16 cellular contexts compared by ENCODE assay signal in genomic region chr11:15667127-15667725, GRCh38.
"Had no signal": no experiment of that assay in that cellular context is flagged by ENCODE, and none has a peak within 500 bp of the region (broad histone marks: within the 10 kb centered on the region; RNA-seq: fewer than 3 reads in every experiment).

No MANE protein-coding gene starts in this region.

- ATAC-seq: activated T-helper 17 cell treated with anti-CD3 and anti-CD28 coated beads, Interleukin-2, amount 50 U/mL, for 72 hours; body of pancreas had no signal

- H3K36me3 Mint-ChIP-seq: activated CD4-positive, alpha-beta memory T cell treated with anti-CD3 and anti-CD28 coated beads for 36 hours; activated naive CD4-positive, alpha-beta T cell treated with anti-CD3 and anti-CD28 coated beads, Interleukin-2, amount 10 ng/mL, durations not matched to agents 7 days and 5 days; mesothelial cell of epicardium; naive B cell had no signal

- H3K27me3 ChIP-seq: body of pancreas, tibial artery had no signal

- DNase-seq: activated CD4-positive, alpha-beta memory T cell treated with anti-CD3 and anti-CD28 coated beads for 36 hours; activated naive CD4-positive, alpha-beta T cell treated with anti-CD3 and anti-CD28 coated beads, Interleukin-2, amount 10 ng/mL, durations not matched to agents 7 days and 5 days; activated T-cell treated with anti-CD3 and anti-CD28 coated beads for 4 hours; body of pancreas; cerebellar nuclear complex; dermis blood vessel endothelial cell; left ventricle myocardium inferior; naive B cell; small intestine; SW 1271; tibial artery had no signal

- H2AFZ ChIP-seq: parathyroid adenoma had no signal

- FAIRE-seq: keratinocyte, small intestine had no signal

- H3K4me1 Mint-ChIP-seq: activated naive CD4-positive, alpha-beta T cell treated with anti-CD3 and anti-CD28 coated beads, Interleukin-2, amount 10 ng/mL, durations not matched to agents 7 days and 5 days; activated T-helper 17 cell treated with anti-CD3 and anti-CD28 coated beads, Interleukin-2, amount 50 U/mL, for 72 hours; naive B cell had no signal

- H3K27me3 Mint-ChIP-seq: activated naive CD4-positive, alpha-beta T cell treated with anti-CD3 and anti-CD28 coated beads, Interleukin-2, amount 10 ng/mL, durations not matched to agents 7 days and 5 days had no signal

- H3K9me3 ChIP-seq: body of pancreas, tibial artery had no signal

- H3K9me3 Mint-ChIP-seq: activated CD4-positive, alpha-beta memory T cell treated with anti-CD3 and anti-CD28 coated beads for 36 hours; activated naive CD4-positive, alpha-beta T cell treated with anti-CD3 and anti-CD28 coated beads, Interleukin-2, amount 10 ng/mL, durations not matched to agents 7 days and 5 days; T-helper 2 cell treated with Interferon-gamma antibody and Interleukin-4, amounts not matched to agents 5 μg/mL and 100 μg/mL, for 36 hours had no signal

- H3K36me3 ChIP-seq: left ventricle myocardium inferior, tibial artery had no signal

- H3K79me2 ChIP-seq: parathyroid adenoma had no signal

- H3K27ac Mint-ChIP-seq: activated CD4-positive, alpha-beta memory T cell treated with anti-CD3 and anti-CD28 coated beads for 36 hours; activated naive CD4-positive, alpha-beta T cell treated with anti-CD3 and anti-CD28 coated beads, Interleukin-2, amount 10 ng/mL, durations not matched to agents 7 days and 5 days; activated T-helper 17 cell treated with anti-CD3 and anti-CD28 coated beads, Interleukin-2, amount 50 U/mL, for 72 hours; mesothelial cell of epicardium; naive B cell; T-helper 2 cell treated with Interferon-gamma antibody and Interleukin-4, amounts not matched to agents 5 μg/mL and 100 μg/mL, for 36 hours had no signal

- H3K4me3 ChIP-seq: body of pancreas, left ventricle myocardium inferior, tibial artery had no signal

- H3K4me3 Mint-ChIP-seq: activated CD4-positive, alpha-beta memory T cell treated with anti-CD3 and anti-CD28 coated beads for 36 hours; activated naive CD4-positive, alpha-beta T cell treated with anti-CD3 and anti-CD28 coated beads, Interleukin-2, amount 10 ng/mL, durations not matched to agents 7 days and 5 days; activated T-helper 17 cell treated with anti-CD3 and anti-CD28 coated beads, Interleukin-2, amount 50 U/mL, for 72 hours; mesothelial cell of epicardium; naive B cell; T-helper 2 cell treated with Interferon-gamma antibody and Interleukin-4, amounts not matched to agents 5 μg/mL and 100 μg/mL, for 36 hours had no signal

- H3K27ac ChIP-seq: body of pancreas, left ventricle myocardium inferior, parathyroid adenoma, tibial artery had no signal

- H3K9ac ChIP-seq: parathyroid adenoma had no signal
